ENCODE assay signal across 1 cellular context in the genomic region with DNA sequence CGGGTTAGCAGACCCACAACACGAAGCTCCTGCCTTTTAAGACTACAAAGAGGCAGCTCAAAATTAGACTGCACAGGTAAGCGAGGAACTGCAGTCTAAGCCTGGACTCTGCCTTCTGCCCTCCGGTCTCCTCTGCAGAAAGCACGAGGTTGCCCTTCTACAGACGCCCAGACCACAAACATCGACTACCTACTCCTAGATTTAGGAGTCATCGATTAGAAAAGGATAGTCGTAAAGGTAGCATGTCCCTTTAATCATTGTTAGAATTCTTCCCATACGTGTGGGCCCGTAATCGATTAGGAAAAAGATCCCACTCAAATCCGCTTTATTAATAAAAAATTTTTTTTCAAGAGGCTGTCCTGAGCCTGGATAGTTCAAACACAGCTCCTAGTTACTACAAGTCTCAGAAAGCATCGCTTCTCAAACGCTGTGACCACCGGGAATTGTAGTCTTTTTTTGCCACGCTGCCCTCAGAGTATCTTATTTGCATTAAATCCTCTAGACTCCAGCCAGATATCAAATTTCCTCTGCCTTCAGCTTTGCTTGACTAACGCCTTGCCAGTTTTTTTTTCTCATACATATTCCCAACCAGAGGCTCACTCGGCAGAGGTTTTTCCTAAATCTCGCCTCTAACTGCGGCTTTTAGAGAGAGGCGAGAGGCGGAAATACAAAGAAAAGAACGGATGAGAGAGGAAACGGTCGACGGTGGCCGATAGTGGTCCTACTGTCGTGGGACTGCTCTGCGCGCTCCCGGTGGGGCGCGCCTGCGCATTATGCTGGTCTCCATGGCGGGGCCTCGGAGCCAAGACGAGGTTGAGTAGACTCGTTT.
TF ChIP-seq lines count a peak whose summit lies in the region.

A gene with protein sequence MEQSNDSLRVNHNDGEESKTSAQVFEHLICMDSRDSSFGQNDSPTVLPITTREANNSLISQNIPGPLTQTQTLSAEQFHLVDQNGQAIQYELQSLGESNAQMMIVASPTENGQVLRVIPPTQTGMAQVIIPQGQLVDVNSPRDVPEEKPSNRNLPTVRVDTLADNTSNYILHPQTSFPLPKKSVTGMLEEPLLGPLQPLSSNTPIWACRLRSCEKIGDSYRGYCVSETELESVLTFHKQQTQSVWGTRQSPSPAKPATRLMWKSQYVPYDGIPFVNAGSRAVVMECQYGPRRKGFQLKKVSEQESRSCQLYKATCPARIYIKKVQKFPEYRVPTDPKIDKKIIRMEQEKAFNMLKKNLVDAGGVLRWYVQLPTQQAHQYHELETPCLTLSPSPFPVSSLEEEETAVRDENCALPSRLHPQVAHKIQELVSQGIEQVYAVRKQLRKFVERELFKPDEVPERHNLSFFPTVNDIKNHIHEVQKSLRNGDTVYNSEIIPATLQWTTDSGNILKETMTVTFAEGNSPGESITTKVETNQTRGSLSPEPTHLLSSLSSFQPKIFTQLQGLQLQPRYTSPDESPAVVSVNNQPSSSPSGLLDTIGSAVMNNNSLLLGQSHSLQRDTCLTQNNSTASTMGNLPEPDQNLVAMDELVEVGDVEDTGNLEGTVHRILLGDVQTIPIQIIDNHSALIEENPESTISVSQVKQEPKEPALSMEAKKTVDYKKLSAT (plus strand): TSS at position 763 of the 829 bp plus-strand sequence. CDS start 29,628 bp downstream, outside the sequence.
A gene (minus strand): TSS at position 161 of the 829 bp plus-strand sequence. CDS start 197 bp downstream, outside the sequence.

TF ChIP-seq in K562, 482 proteins besides CTCF, POLR2A, EP300 and RAD21 (continued from another document and continues in another):
- TF ChIP-seq NELFE (IDR thresholded peaks at IDR 0.05; ENCODE audit: insufficient read depth, insufficient read length), result no peak
- no peak for TF ChIP-seq SMC3 (conservative IDR thresholded peaks at IDR 0.05; ENCODE audit: insufficient read depth, low read depth, low read length)
- peak; percentile 78 for TF ChIP-seq HCFC1 (IDR thresholded peaks at IDR 0.05; ENCODE audit: low read depth, low read length)
- TF ChIP-seq PHF8 (IDR thresholded peaks at IDR 0.05; ENCODE audit: borderline replicate concordance, low read length), result peak; percentile 57; the same call in 1 of the 2 replicates
- TF ChIP-seq SAP30 (IDR thresholded peaks at IDR 0.05; ENCODE audit: borderline replicate concordance, insufficient read depth, low read depth, low read length, poor library complexity, severe bottlenecking), result peak; percentile 87
- TF ChIP-seq ZFPM2 (CRISPR knock-in tag; IDR thresholded peaks at IDR 0.05), result no peak
- TF ChIP-seq FOXA3 (CRISPR knock-in tag; conservative IDR thresholded peaks at IDR 0.05 in 1 of 2, IDR thresholded peaks at IDR 0.05 in 1 of 2), result no peak
- TF ChIP-seq ZFP36 (IDR thresholded peaks at IDR 0.05; ENCODE audit: low read depth, low read length, partially characterized antibody), result no peak
- TF ChIP-seq RBM17 (IDR thresholded peaks at IDR 0.05; ENCODE audit: borderline replicate concordance, low read depth, low read length), result no peak
- TF ChIP-seq, protein P1, sequence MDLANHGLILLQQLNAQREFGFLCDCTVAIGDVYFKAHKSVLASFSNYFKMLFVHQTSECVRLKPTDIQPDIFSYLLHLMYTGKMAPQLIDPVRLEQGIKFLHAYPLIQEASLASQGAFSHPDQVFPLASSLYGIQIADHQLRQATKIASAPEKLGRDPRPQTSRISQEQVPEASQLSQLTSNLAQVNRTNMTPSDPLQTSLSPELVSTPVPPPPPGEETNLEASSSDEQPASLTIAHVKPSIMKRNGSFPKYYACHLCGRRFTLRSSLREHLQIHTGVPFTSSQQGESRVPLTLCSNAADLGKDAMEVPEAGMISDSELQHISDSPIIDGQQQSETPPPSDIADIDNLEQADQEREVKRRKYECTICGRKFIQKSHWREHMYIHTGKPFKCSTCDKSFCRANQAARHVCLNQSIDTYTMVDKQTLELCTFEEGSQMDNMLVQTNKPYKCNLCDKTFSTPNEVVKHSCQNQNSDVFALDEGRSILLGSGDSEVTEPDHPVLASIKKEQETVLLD (IDR thresholded peaks at IDR 0.05), result peak; percentile 65; the same call in 1 of the 2 replicates
- no peak for TF ChIP-seq MEF2A (IDR thresholded peaks at IDR 0.05; ENCODE audit: control insufficient read depth, low read depth, low read length)
- TF ChIP-seq, protein P2, sequence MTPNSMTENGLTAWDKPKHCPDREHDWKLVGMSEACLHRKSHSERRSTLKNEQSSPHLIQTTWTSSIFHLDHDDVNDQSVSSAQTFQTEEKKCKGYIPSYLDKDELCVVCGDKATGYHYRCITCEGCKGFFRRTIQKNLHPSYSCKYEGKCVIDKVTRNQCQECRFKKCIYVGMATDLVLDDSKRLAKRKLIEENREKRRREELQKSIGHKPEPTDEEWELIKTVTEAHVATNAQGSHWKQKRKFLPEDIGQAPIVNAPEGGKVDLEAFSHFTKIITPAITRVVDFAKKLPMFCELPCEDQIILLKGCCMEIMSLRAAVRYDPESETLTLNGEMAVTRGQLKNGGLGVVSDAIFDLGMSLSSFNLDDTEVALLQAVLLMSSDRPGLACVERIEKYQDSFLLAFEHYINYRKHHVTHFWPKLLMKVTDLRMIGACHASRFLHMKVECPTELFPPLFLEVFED (CRISPR knock-in tag; conservative IDR thresholded peaks at IDR 0.05), result no peak
- no peak for TF ChIP-seq FOXJ2 (tag; IDR thresholded peaks at IDR 0.05)
- TF ChIP-seq NBN (IDR thresholded peaks at IDR 0.05; ENCODE audit: low read depth), result no peak
- TF ChIP-seq MAFG (tag; conservative IDR thresholded peaks at IDR 0.05), result no peak
- TF ChIP-seq SRF (CRISPR knock-in tag; IDR thresholded peaks at IDR 0.05), result no peak
- no peak for TF ChIP-seq ASH1L (IDR thresholded peaks at IDR 0.05; ENCODE audit: borderline replicate concordance, low read depth, partially characterized antibody)
- TF ChIP-seq, protein P3, sequence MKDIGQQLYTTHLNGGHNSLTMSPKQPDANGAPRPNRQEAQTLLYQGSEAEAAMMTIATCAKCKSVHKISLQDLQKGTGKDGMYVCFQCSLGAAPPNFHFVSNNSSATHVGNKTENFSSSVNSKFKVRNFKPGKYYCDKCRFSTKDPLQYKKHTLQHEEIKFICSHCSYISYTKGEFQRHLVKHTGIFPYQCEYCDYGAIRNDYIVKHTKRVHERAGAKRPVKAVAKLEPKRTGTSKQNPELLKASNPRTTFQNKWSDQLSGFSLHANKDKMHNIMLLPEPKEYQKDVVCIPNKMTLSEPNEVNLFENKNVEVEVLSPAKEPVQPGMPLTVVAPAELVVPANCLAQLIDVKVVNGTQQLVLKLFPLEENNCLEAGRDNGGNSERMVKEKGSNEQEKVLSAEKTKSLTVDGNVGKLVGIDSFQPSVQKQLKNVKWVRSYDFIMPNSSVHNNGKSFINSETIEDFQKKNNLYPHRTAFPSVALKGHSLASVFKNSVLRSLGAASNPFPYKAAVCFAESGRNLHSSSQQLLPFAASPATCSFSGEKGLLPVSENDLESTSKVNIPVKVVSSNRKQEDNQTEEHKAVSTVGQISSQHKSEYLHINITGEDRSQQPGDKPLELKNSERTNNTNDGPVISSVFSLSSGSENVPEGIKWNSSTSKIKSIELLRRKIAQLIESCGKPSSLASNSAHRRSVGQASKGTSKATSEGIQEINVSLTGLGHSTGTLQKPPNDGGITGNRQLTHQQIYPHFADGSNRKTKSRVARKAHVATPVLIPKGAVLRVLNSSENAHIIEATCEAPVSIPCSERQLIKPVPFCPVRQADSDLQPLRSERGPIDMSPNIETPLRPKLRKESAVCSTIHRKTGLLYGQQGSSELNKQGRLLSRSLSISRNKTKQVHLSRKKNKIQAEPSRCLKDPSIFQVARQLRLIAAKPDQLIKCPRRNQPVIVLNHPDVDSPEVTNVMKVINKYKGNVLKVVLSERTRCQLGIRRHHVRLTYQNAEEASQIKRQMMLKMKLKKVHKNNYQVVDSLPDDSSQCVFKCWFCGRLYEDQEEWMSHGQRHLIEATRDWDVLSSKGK (CRISPR knock-in tag; IDR thresholded peaks at IDR 0.05), result no peak
- no peak for TF ChIP-seq TRIM24 (IDR thresholded peaks at IDR 0.05)
- TF ChIP-seq, protein P4, sequence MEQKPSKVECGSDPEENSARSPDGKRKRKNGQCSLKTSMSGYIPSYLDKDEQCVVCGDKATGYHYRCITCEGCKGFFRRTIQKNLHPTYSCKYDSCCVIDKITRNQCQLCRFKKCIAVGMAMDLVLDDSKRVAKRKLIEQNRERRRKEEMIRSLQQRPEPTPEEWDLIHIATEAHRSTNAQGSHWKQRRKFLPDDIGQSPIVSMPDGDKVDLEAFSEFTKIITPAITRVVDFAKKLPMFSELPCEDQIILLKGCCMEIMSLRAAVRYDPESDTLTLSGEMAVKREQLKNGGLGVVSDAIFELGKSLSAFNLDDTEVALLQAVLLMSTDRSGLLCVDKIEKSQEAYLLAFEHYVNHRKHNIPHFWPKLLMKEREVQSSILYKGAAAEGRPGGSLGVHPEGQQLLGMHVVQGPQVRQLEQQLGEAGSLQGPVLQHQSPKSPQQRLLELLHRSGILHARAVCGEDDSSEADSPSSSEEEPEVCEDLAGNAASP (IDR thresholded peaks at IDR 0.05), result no peak
- TF ChIP-seq ZEB2 (IDR thresholded peaks at IDR 0.05), result no peak
- no peak for TF ChIP-seq KAT8 (IDR thresholded peaks at IDR 0.05; ENCODE audit: low read depth)
- TF ChIP-seq SIN3A (IDR thresholded peaks at IDR 0.05; ENCODE audit: borderline replicate concordance in 2 of 2, control insufficient read depth in 1 of 2, low read depth in 2 of 2, low read length in 2 of 2), result peak; percentile 55 to 92; a peak in 3 of 4 replicates
- TF ChIP-seq, protein P5, sequence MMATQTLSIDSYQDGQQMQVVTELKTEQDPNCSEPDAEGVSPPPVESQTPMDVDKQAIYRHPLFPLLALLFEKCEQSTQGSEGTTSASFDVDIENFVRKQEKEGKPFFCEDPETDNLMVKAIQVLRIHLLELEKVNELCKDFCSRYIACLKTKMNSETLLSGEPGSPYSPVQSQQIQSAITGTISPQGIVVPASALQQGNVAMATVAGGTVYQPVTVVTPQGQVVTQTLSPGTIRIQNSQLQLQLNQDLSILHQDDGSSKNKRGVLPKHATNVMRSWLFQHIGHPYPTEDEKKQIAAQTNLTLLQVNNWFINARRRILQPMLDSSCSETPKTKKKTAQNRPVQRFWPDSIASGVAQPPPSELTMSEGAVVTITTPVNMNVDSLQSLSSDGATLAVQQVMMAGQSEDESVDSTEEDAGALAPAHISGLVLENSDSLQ (IDR thresholded peaks at IDR 0.05), result no peak
- no peak for TF ChIP-seq BRF1 (IDR thresholded peaks at IDR 0.05; ENCODE audit: borderline replicate concordance, extremely low read depth, insufficient read length)
- TF ChIP-seq, protein P6, sequence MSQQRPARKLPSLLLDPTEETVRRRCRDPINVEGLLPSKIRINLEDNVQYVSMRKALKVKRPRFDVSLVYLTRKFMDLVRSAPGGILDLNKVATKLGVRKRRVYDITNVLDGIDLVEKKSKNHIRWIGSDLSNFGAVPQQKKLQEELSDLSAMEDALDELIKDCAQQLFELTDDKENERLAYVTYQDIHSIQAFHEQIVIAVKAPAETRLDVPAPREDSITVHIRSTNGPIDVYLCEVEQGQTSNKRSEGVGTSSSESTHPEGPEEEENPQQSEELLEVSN (IDR thresholded peaks at IDR 0.05; ENCODE audit: borderline replicate concordance in 1 of 2, extremely low read depth in 1 of 2, insufficient read depth in 1 of 2, insufficient read length in 1 of 2, low read depth in 1 of 2, low read length in 1 of 2, poor library complexity in 1 of 2, severe bottlenecking in 1 of 2), result peak in 1 of 2 experiments; percentile 46
- TF ChIP-seq SIRT6 (IDR thresholded peaks at IDR 0.05; ENCODE audit: low read depth, low read length), result no peak
- TF ChIP-seq ZNF507 (tag; conservative IDR thresholded peaks at IDR 0.05), result no peak
- TF ChIP-seq RFX5 (IDR thresholded peaks at IDR 0.05; ENCODE audit: low read depth, low read length), result no peak
- no peak for TF ChIP-seq SRSF7 (optimal IDR thresholded peaks at IDR 0.05; ENCODE audit: low read depth, low read length)
- no peak for TF ChIP-seq ZNF121 (CRISPR knock-in tag; conservative IDR thresholded peaks at IDR 0.05)
- TF ChIP-seq KDM2B (CRISPR knock-in tag; IDR thresholded peaks at IDR 0.05), result no peak
- TF ChIP-seq, protein P7, sequence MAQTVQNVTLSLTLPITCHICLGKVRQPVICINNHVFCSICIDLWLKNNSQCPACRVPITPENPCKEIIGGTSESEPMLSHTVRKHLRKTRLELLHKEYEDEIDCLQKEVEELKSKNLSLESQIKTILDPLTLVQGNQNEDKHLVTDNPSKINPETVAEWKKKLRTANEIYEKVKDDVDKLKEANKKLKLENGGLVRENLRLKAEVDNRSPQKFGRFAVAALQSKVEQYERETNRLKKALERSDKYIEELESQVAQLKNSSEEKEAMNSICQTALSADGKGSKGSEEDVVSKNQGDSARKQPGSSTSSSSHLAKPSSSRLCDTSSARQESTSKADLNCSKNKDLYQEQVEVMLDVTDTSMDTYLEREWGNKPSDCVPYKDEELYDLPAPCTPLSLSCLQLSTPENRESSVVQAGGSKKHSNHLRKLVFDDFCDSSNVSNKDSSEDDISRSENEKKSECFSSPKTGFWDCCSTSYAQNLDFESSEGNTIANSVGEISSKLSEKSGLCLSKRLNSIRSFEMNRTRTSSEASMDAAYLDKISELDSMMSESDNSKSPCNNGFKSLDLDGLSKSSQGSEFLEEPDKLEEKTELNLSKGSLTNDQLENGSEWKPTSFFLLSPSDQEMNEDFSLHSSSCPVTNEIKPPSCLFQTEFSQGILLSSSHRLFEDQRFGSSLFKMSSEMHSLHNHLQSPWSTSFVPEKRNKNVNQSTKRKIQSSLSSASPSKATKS (CRISPR knock-in tag; IDR thresholded peaks at IDR 0.05), result no peak
- TF ChIP-seq JUNB (CRISPR knock-in tag; conservative IDR thresholded peaks at IDR 0.05), result no peak
- TF ChIP-seq SMAD3 (CRISPR knock-in tag; conservative IDR thresholded peaks at IDR 0.05), result no peak
- TF ChIP-seq, protein P8, sequence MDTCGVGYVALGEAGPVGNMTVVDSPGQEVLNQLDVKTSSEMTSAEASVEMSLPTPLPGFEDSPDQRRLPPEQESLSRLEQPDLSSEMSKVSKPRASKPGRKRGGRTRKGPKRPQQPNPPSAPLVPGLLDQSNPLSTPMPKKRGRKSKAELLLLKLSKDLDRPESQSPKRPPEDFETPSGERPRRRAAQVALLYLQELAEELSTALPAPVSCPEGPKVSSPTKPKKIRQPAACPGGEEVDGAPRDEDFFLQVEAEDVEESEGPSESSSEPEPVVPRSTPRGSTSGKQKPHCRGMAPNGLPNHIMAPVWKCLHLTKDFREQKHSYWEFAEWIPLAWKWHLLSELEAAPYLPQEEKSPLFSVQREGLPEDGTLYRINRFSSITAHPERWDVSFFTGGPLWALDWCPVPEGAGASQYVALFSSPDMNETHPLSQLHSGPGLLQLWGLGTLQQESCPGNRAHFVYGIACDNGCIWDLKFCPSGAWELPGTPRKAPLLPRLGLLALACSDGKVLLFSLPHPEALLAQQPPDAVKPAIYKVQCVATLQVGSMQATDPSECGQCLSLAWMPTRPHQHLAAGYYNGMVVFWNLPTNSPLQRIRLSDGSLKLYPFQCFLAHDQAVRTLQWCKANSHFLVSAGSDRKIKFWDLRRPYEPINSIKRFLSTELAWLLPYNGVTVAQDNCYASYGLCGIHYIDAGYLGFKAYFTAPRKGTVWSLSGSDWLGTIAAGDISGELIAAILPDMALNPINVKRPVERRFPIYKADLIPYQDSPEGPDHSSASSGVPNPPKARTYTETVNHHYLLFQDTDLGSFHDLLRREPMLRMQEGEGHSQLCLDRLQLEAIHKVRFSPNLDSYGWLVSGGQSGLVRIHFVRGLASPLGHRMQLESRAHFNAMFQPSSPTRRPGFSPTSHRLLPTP (IDR thresholded peaks at IDR 0.05; ENCODE audit: borderline replicate concordance, extremely low read depth, insufficient read length), result no peak
- TF ChIP-seq TRIM28 (IDR thresholded peaks at IDR 0.05), result no peak
- no peak for TF ChIP-seq EWSR1 (IDR thresholded peaks at IDR 0.05; ENCODE audit: borderline replicate concordance, low read depth, partially characterized antibody)
